ENCODE assay signal across 1 cellular context in the genomic region with DNA sequence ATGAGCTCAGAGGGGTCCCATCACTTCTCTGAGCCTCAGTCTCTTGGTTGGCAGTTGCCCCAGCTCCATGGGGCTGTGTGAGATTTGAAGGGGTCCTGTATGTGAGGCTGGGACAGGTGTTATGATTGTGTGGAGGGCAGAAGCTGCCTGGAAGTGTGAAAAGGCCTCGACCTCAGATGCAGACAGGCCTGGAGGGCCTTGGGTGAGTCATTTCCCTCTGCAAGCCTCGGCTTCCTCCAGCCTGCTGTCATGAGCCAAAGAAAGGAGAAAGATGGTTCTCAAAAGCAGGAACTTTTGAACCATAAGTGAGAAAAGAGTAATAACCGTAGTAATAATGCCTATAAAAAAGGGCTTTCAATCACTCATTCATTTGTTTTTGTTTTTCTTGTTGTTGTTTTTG.
A peak's percentile ranks its signal among the peaks of the same experiment; 100 is the strongest.
TF ChIP-seq lines count a peak whose summit lies in the region.

No MANE protein-coding gene starts in this region.

TF ChIP-seq in K562, 482 proteins besides CTCF, POLR2A, EP300 and RAD21 (continued from another document):
- TF ChIP-seq, protein P1, sequence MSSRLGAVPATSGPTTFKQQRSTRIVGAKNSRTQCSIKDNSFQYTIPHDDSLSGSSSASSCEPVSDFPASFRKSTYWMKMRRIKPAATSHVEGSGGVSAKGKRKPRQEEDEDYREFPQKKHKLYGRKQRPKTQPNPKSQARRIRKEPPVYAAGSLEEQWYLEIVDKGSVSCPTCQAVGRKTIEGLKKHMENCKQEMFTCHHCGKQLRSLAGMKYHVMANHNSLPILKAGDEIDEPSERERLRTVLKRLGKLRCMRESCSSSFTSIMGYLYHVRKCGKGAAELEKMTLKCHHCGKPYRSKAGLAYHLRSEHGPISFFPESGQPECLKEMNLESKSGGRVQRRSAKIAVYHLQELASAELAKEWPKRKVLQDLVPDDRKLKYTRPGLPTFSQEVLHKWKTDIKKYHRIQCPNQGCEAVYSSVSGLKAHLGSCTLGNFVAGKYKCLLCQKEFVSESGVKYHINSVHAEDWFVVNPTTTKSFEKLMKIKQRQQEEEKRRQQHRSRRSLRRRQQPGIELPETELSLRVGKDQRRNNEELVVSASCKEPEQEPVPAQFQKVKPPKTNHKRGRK (tag; IDR thresholded peaks at IDR 0.05), result no peak
- no peak for TF ChIP-seq MCM2 (IDR thresholded peaks at IDR 0.05; ENCODE audit: low read depth)
- peak in 1 of 2 experiments; percentile 17 for TF ChIP-seq E2F6 (IDR thresholded peaks at IDR 0.05; ENCODE audit: borderline replicate concordance in 1 of 2, extremely low read depth in 1 of 2, insufficient read depth in 1 of 2, insufficient read length in 1 of 2, low read depth in 1 of 2, low read length in 1 of 2, poor library complexity in 1 of 2, severe bottlenecking in 1 of 2)
